8 cellular contexts compared by ENCODE assay signal in the genomic region with DNA sequence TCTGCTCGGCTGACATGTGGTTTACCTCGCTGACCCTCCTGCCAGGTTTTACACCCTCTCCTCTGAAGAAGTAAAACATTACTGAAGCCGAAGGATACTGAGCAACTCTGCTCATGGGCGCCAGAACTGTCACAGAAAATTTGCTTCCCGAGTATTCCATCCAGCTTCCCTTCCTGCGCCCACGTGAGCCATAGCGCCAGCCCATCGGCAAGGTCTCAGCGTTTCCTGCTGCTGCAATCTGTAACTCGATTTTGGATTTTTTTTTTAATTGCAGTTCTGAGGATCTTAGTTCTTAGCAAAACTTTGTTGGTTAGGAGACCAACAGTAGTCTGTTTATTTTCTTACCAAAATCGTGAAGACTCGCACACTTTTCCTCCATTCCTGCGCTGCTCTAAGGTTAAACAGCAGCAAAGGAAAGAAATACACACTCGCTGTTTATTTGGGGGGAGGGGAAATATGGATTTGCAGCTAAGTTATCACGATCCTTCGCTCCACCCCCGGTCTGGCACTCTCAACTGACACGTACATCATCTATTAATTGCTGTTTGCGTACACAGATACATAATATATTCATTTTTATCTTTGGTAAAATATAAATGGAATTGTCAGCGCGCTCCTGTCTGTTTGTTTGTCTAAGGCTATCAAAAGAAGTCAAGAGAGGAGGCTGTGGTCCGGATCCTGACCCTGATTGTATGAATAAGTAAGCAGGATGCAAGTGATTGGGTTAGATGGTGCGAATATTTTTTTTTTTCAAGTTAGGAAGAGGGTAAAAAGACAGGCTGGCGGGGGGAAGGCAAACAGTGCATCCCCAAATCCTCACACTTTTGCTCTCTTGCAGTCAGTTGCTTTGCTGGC. TPM values are rescaled to one million over a fixed set of nuclear protein-coding genes. Genes with fewer than 3 reads are reported as not detected.
DNase-seq lines count a peak whose midpoint lies in the region; ATAC-seq and TF ChIP-seq lines count a peak whose summit lies in the region.

Gene TLL1 (plus strand): TSS at position 795 of the 855 bp plus-strand sequence. CDS start 668 bp downstream, outside the sequence.

- peaks cover 0 to 3% of the 10 kb centered on the region in 2 donors for H3K4me1 ChIP-seq in duodenal mucosa (ENCODE audit: control insufficient read depth in 1 of 2, insufficient read depth in 2 of 2, low read length in 2 of 2)

- no peaks in the 10 kb centered on the region for H3K9me3 ChIP-seq in duodenal mucosa (ENCODE audit: control insufficient read depth in 1 of 2, low read length in 2 of 2)

- no peak for TF ChIP-seq CTCF in BJ (IDR thresholded peaks at IDR 0.05; ENCODE audit: insufficient read depth, low read depth, low read length)

- H3K4me3 ChIP-seq in BJ (ENCODE audit: low read depth, low read length) (peak within 1 kb of the TSS; percentile 41), duodenal mucosa (ENCODE audit: low read depth in 1 of 2, low read length in 2 of 2) (peak within 1 kb of the TSS; percentile 63 to 67)

- peak within 1 kb of the TSS in 1 of 2 donors; percentile 48 for H3K9ac ChIP-seq in duodenal mucosa (ENCODE audit: low read depth in 1 of 2, low read length in 2 of 2)

- DNase-seq in BJ (ENCODE audit: low read depth) (no peak), NCI-H1092 (lab: John Stamatoyannopoulos, UW) (peak; percentile 46), middle frontal gyrus (ENCODE audit: extremely low spot score, low spot score) (peak; percentile 48), DMS153 (lab: John Stamatoyannopoulos, UW) (no peak), HUDEP-2 (lab: John Stamatoyannopoulos, UW; ENCODE audit: unreplicated experiment in 76 of 76) (no peak), SKM-1 treated with dmso at 0.1 percent for 144 hours (lab: John Stamatoyannopoulos, UW; ENCODE audit: unreplicated experiment) (no peak)

- H3K36me3 ChIP-seq in BJ (ENCODE audit: control insufficient read depth, insufficient read depth, low read length): no peaks in the 10 kb centered on the region
- H3K36me3 ChIP-seq in duodenal mucosa (ENCODE audit: control insufficient read depth in 1 of 2, insufficient read depth in 2 of 2, low read length in 2 of 2): no peaks in the 10 kb centered on the region

- CTCF ChIA-PET in BJ (lab: Yijun Ruan, JAX): interaction anchor here (0.7 to 1.2 kb wide), 2 partner anchors 214 to 336 kb away, joined by 3 read pairs; no protein-coding TSS in a partner anchor

- no peak for ATAC-seq in HG03175 (IDR thresholded peaks at IDR 0.05; ENCODE audit: unreplicated experiment)

- POLR2A ChIA-PET in BJ (lab: Charles Lee): no interaction called here

- no peak within 1 kb of the TSS for H3K27ac ChIP-seq in duodenal mucosa (ENCODE audit: low read depth, low read length)

- H3K27me3 ChIP-seq in BJ (ENCODE audit: control insufficient read depth, insufficient read depth, low read length) (peaks cover 26% of the 10 kb centered on the region), duodenal mucosa (ENCODE audit: control insufficient read depth in 1 of 2, insufficient read depth in 2 of 2, low read length in 2 of 2) (peaks cover 0 to 14% of the 10 kb centered on the region in 2 donors)

RNA-seq across cellular contexts. Expression of gene TLL1, which starts in this region (rescaled TPM):
- polyA plus RNA-seq in BJ (2011; rRNA removed): 0.33 and 0.66 TPM in 2 replicates
- polyA minus RNA-seq in BJ (2011; rRNA and poly(A)+ RNA removed): 0.67 and 0.90 TPM in 2 replicates

Comparison
In these comparisons a context has a peak if more than half of its experiments do, and no peak if none do; other contexts are left out.
1. DNase-seq: peak in NCI-H1092 (single experiment) and middle frontal gyrus (single experiment); none in BJ (single experiment), DMS153 (single experiment), HUDEP-2 (0 of 76) and SKM-1 treated with dmso at 0.1 percent for 144 hours (single experiment).